8 cellular contexts compared by ENCODE assay signal in genomic region chr19:1279782-1280341, GRCh38. TPM values are rescaled to one million over a fixed set of nuclear protein-coding genes. Genes with fewer than 3 reads are reported as not detected.
DNase-seq lines count a peak whose midpoint lies in the region; ATAC-seq and TF ChIP-seq lines count a peak whose summit lies in the region.

No MANE protein-coding gene starts in this region.

- peaks cover 8 to 26% of the 10 kb centered on the region in 2 donors for H3K36me3 Mint-ChIP-seq in CD4-positive, alpha-beta memory T cell
- peaks cover 23% of the 10 kb centered on the region for H3K36me3 Mint-ChIP-seq in endodermal cell (ENCODE audit: low read depth)
- H3K36me3 Mint-ChIP-seq in stimulated activated naive B cell treated with anti-CD40 and anti-IgM and Interleukin-4, amounts not matched to agents 10 μg/mL and 1 μg/mL and 100 μg/mL, for 72 hours: peaks cover 34 to 40% of the 10 kb centered on the region in 2 donors

- H3K9ac ChIP-seq in NT2/D1 (ENCODE audit: insufficient read length, low read depth) (peak overlapping the region; percentile 22), endodermal cell (ENCODE audit: extremely low read depth, low read length, poor library complexity, severe bottlenecking) (no peak overlapping the region)

- H3K4me3 Mint-ChIP-seq in CD4-positive, alpha-beta memory T cell: peak overlapping the region in 3 of 8 donors; percentile 51 to 86 (median 51)
- H3K4me3 Mint-ChIP-seq in endodermal cell: no peak overlapping the region
- H3K4me3 Mint-ChIP-seq in stimulated activated naive B cell treated with anti-CD40 and anti-IgM and Interleukin-4, amounts not matched to agents 10 μg/mL and 1 μg/mL and 100 μg/mL, for 72 hours: peak overlapping the region in 1 of 2 donors; percentile 41

- peaks cover 6 to 7% of the 10 kb centered on the region in 2 donors for H3K27me3 Mint-ChIP-seq in CD4-positive, alpha-beta memory T cell
- peaks cover 3% of the 10 kb centered on the region for H3K27me3 Mint-ChIP-seq in endodermal cell (ENCODE audit: insufficient read depth)
- peaks cover 18 to 19% of the 10 kb centered on the region in 2 donors for H3K27me3 Mint-ChIP-seq in stimulated activated naive B cell treated with anti-CD40 and anti-IgM and Interleukin-4, amounts not matched to agents 10 μg/mL and 1 μg/mL and 100 μg/mL, for 72 hours

- ATAC-seq in stimulated activated naive B cell treated with anti-CD40 and anti-IgM and Interleukin-4, amounts not matched to agents 10 μg/mL and 1 μg/mL and 100 μg/mL, for 72 hours (replicated peaks): peak; percentile 28 to 29
- no peak for ATAC-seq in HG03432 (IDR thresholded peaks at IDR 0.05; ENCODE audit: unreplicated experiment)

- H3K9me3 ChIP-seq in CD4-positive, alpha-beta memory T cell (ENCODE audit: control insufficient read depth in 1 of 2, low read length in 2 of 2): no peaks in the 10 kb centered on the region
- no peaks in the 10 kb centered on the region for H3K9me3 ChIP-seq in NT2/D1 (ENCODE audit: insufficient read depth, low read length)
- H3K9me3 ChIP-seq in endodermal cell (ENCODE audit: control insufficient read depth, low read length): no peaks in the 10 kb centered on the region

- peaks cover 9% of the 10 kb centered on the region for H3K36me3 ChIP-seq in CD4-positive, alpha-beta memory T cell (ENCODE audit: insufficient read depth, low read length)
- H3K36me3 ChIP-seq in NT2/D1 (ENCODE audit: insufficient read depth, insufficient read length, low read length): peaks cover 48% of the 10 kb centered on the region
- H3K36me3 ChIP-seq in endodermal cell (ENCODE audit: control insufficient read depth, insufficient read depth, low read length): peaks cover 18% of the 10 kb centered on the region

- H3K4me1 Mint-ChIP-seq in CD4-positive, alpha-beta memory T cell: peaks cover 11 to 26% (median 17%) of the 10 kb centered on the region in 4 donors
- H3K4me1 Mint-ChIP-seq in endodermal cell: peaks cover 7% of the 10 kb centered on the region
- H3K4me1 Mint-ChIP-seq in stimulated activated naive B cell treated with anti-CD40 and anti-IgM and Interleukin-4, amounts not matched to agents 10 μg/mL and 1 μg/mL and 100 μg/mL, for 72 hours: peaks cover 30 to 40% of the 10 kb centered on the region in 2 donors

- POLR2A ChIA-PET in CD4-positive, alpha-beta memory T cell (lab: Charles Lee; ENCODE audit: partially characterized antibody): interaction anchor here (1.0 to 4.8 kb wide), 5 partner anchors 11 to 191 kb away, joined by 3 to 41 read pairs (median 5); partner anchors contain the start of gene CIRBP

- WGBS in endodermal cell (ENCODE audit: insufficient coverage in 1 of 2, insufficient read length in 1 of 2), 2 experiments: 39 to 47% methylated on average over 9 to 10 of the region's 10 CpGs

- H3K9me3 Mint-ChIP-seq in CD4-positive, alpha-beta memory T cell: peaks cover 0 to 5% (median 0%) of the 10 kb centered on the region in 8 donors
- no peaks in the 10 kb centered on the region for H3K9me3 Mint-ChIP-seq in endodermal cell
- H3K9me3 Mint-ChIP-seq in stimulated activated naive B cell treated with anti-CD40 and anti-IgM and Interleukin-4, amounts not matched to agents 10 μg/mL and 1 μg/mL and 100 μg/mL, for 72 hours: no peaks in the 10 kb centered on the region

- peak; percentile 71 to 80 (median 73) for DNase-seq in CD4-positive, alpha-beta memory T cell
- DNase-seq in HL-60 (ENCODE audit: low read depth in 1 of 2, low spot score in 1 of 2) (peak; percentile 68 to 80), NT2/D1 (ENCODE audit: low read depth, low spot score) (no peak), endodermal cell (peak; percentile 96), middle frontal gyrus (ENCODE audit: extremely low spot score, low spot score) (peak; percentile 69)
- peak; percentile 93 for DNase-seq in activated CD8-positive, alpha-beta memory T cell treated with anti-CD3 and anti-CD28 coated beads, Interleukin-2, amount 50 U/mL, for 48 hours
- DNase-seq in stimulated activated naive B cell treated with anti-CD40 and anti-IgM and Interleukin-4, amounts not matched to agents 10 μg/mL and 1 μg/mL and 100 μg/mL, for 72 hours: peak; percentile 70

- H3K4me3 ChIP-seq in CD4-positive, alpha-beta memory T cell (ENCODE audit: low read length in 2 of 2): no peak overlapping the region
- H3K4me3 ChIP-seq in HL-60 (replicated peaks; ENCODE audit: insufficient read depth, low read length) (no peak overlapping the region), NT2/D1 (ENCODE audit: insufficient read length, low read depth) (no peak overlapping the region), endodermal cell (ENCODE audit: low read length) (no peak overlapping the region)

- H3K27ac Mint-ChIP-seq in CD4-positive, alpha-beta memory T cell: peak overlapping the region; percentile 22 to 89 (median 72)
- no peak overlapping the region for H3K27ac Mint-ChIP-seq in endodermal cell
- H3K27ac Mint-ChIP-seq in stimulated activated naive B cell treated with anti-CD40 and anti-IgM and Interleukin-4, amounts not matched to agents 10 μg/mL and 1 μg/mL and 100 μg/mL, for 72 hours: peak overlapping the region; percentile 88

- intact Hi-C loops in CD4-positive, alpha-beta memory T cell (cut with micrococcal nuclease): loop anchor here (1.0 to 5.0 kb wide), 4 partner anchors 77 to 487 kb away; partner anchors contain the start of gene UQCR11

- no peak overlapping the region for H3K27ac ChIP-seq in CD4-positive, alpha-beta memory T cell (ENCODE audit: low read depth, low read length)
- H3K27ac ChIP-seq in HL-60 (replicated peaks): no peak overlapping the region
- H3K27ac ChIP-seq in endodermal cell (ENCODE audit: low read depth, low read length): no peak overlapping the region

- CTCF ChIA-PET in CD4-positive, alpha-beta memory T cell (lab: Charles Lee; ENCODE audit: partially characterized antibody): interaction anchor here (0.7 to 3.0 kb wide), 8 partner anchors 11 to 235 kb away, joined by 3 to 16 read pairs (median 4); no protein-coding TSS in a partner anchor

- peaks cover 4% of the 10 kb centered on the region for H3K27me3 ChIP-seq in CD4-positive, alpha-beta memory T cell (ENCODE audit: insufficient read depth, low read length)
- H3K27me3 ChIP-seq in HL-60 (ENCODE audit: insufficient read depth, poor library complexity, severe bottlenecking): peaks cover 11% of the 10 kb centered on the region
- peaks cover 3% of the 10 kb centered on the region for H3K27me3 ChIP-seq in NT2/D1 (ENCODE audit: insufficient read depth, insufficient read length)
- no peaks in the 10 kb centered on the region for H3K27me3 ChIP-seq in endodermal cell (ENCODE audit: control insufficient read depth, insufficient read depth, low read length, poor library complexity, severe bottlenecking)

- TF ChIP-seq CTCF in HL-60 (IDR thresholded peaks at IDR 0.05; ENCODE audit: insufficient read depth, low read length) (peak; percentile 97), endodermal cell (conservative IDR thresholded peaks at IDR 0.05) (peak; percentile 98)

- H3K4me1 ChIP-seq in CD4-positive, alpha-beta memory T cell (ENCODE audit: insufficient read depth, low read length): peaks cover 17% of the 10 kb centered on the region
- H3K4me1 ChIP-seq in NT2/D1 (ENCODE audit: insufficient read depth, insufficient read length) (peaks cover 20% of the 10 kb centered on the region), endodermal cell (ENCODE audit: control insufficient read depth, insufficient read depth, low read length) (peaks cover 9% of the 10 kb centered on the region)

RNA-seq across cellular contexts. Expression of gene FAM174C, which starts 4.5 kb away (rescaled TPM):
- total RNA-seq in CD4-positive, alpha-beta memory T cell: 10 to 100 TPM; 50.5 to 54.2 TPM
- 100 to 1,000 TPM in 1 of 2 donors, 10 to 100 TPM in 1; 57.2 to 114 TPM for polyA plus RNA-seq in CD4-positive, alpha-beta memory T cell
- total RNA-seq in endodermal cell: 10 to 100 TPM; 45.1 to 46.0 TPM
- polyA plus RNA-seq in endodermal cell (2013, experiment 1 of 2): 18.2 TPM
- polyA plus RNA-seq in endodermal cell (2013, experiment 2 of 2): 19.0 TPM

RNA-seq across cellular contexts. Expression of gene EFNA2, which starts 5.8 kb away (rescaled TPM):
- not detected for total RNA-seq in CD4-positive, alpha-beta memory T cell
- not detected for polyA plus RNA-seq in CD4-positive, alpha-beta memory T cell
- 10 to 100 TPM; 28.6 to 30.7 TPM for total RNA-seq in endodermal cell
- 36.1 TPM for polyA plus RNA-seq in endodermal cell (2013, experiment 1 of 2)
- 33.9 TPM for polyA plus RNA-seq in endodermal cell (2013, experiment 2 of 2)

RNA-seq across cellular contexts. Expression of gene CIRBP, which starts 10.7 kb away (rescaled TPM):
- total RNA-seq in CD4-positive, alpha-beta memory T cell: 100 to 1,000 TPM; 574 to 638 TPM
- 100 to 1,000 TPM; 160 to 257 TPM for polyA plus RNA-seq in CD4-positive, alpha-beta memory T cell
- 100 to 1,000 TPM; 282 to 301 TPM for total RNA-seq in endodermal cell
- polyA plus RNA-seq in endodermal cell (2013, experiment 1 of 2): 403 TPM
- 310 TPM for polyA plus RNA-seq in endodermal cell (2013, experiment 2 of 2)

RNA-seq across cellular contexts. Expression of gene MIDN, which starts 31.5 kb away (rescaled TPM):
- total RNA-seq in CD4-positive, alpha-beta memory T cell: 10 to 100 TPM; 30.3 to 34.0 TPM
- 1 to 10 TPM in 1 of 2 donors, under 1 TPM in 1; 0.75 to 6.1 TPM for polyA plus RNA-seq in CD4-positive, alpha-beta memory T cell
- total RNA-seq in endodermal cell: 100 to 1,000 TPM; 183 to 185 TPM
- polyA plus RNA-seq in endodermal cell (2013, experiment 1 of 2): 126 TPM
- polyA plus RNA-seq in endodermal cell (2013, experiment 2 of 2): 115 TPM

RNA-seq across cellular contexts. Expression of gene ATP5F1D, which starts 38.3 kb away (rescaled TPM):
- 100 to 1,000 TPM; 105 to 108 TPM for total RNA-seq in CD4-positive, alpha-beta memory T cell
- polyA plus RNA-seq in CD4-positive, alpha-beta memory T cell: 100 to 1,000 TPM; 133 to 243 TPM
- total RNA-seq in endodermal cell: 100 to 1,000 TPM; 144 to 159 TPM
- 108 TPM for polyA plus RNA-seq in endodermal cell (2013, experiment 1 of 2)
- 96.0 TPM for polyA plus RNA-seq in endodermal cell (2013, experiment 2 of 2)

Comparison
In these comparisons a context has a peak if more than half of its experiments do, and no peak if none do; other contexts are left out.
1. RNA of gene EFNA2, which starts 5.8 kb away (total RNA-seq): 28.6 to 30.7 TPM in endodermal cell; not detected in CD4-positive, alpha-beta memory T cell; every median in the first group is over 10 times any median in the second.